Comparison of ENCODE assay signal across 8 cellular contexts in the genomic region with DNA sequence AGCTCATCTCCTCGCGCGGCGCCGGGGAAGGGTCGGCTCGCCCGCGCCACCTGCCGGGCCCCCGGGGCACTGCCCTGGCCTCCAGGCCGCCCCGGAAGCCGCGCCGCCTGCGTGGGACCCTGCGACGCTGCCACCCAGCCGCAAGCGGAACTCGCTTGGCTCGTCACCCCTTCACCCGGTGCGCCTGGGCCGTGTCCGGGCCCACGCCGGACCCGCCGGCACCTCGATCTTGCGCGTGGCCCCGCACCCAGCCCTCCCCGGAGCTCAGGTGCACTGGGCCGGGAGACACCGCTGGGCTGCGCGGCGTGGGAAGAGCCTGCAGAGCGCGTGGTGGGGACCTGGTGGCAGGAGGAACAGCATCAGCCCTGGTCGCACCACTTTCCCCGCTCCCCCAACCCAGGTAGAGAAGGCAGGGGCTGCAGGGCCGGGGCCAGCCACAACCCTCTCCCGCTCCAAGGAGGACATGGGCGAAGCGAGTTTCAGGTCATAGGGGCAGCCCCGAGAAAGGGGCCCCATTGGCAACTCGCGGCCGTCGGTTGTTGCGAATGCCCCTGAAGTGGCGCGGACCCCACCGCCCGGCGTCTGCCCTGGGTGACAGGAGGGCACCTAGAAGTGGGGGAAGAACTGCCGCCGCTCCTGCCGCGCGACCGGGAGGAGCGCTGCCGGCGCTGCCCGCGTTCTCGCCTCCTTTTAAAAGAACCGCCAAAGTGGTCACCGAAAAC. TPM values are rescaled to one million over a fixed set of nuclear protein-coding genes. Genes with fewer than 3 reads are reported as not detected.
A peak's percentile ranks its signal among the peaks of the same experiment; 100 is the strongest.
DNase-seq lines count a peak whose midpoint lies in the region; ATAC-seq and TF ChIP-seq lines count a peak whose summit lies in the region.

No MANE protein-coding gene starts in this region.

- TF ChIP-seq CTCF in Calu3 (IDR thresholded peaks at IDR 0.05; ENCODE audit: unreplicated experiment) = peak; percentile 70

- CTCF ChIA-PET in Calu3 (lab: Charles Lee) = interaction anchor here (0.5 to 2.6 kb wide), 22 partner anchors 9 to 375 kb away, joined by 3 to 32 read pairs (median 3); partner anchors contain the start of genes GGA3, GRB2, MRPS7 and NUP85

- peak; percentile 63 for ATAC-seq in GM21360 (IDR thresholded peaks at IDR 0.05; ENCODE audit: unreplicated experiment)

- no peaks in the 10 kb centered on the region for H3K9me3 Mint-ChIP-seq in Calu3 (ENCODE audit: low read depth, unreplicated experiment)

- H3K27me3 Mint-ChIP-seq in Calu3 (ENCODE audit: unreplicated experiment) = no peaks in the 10 kb centered on the region

- H3K27ac ChIP-seq in temporal lobe (ENCODE audit: low read depth, low read length) = peak overlapping the region; percentile 41

- DNase-seq in Calu3 (peak; percentile 92), HUDEP-2 (lab: John Stamatoyannopoulos, UW; ENCODE audit: unreplicated experiment in 76 of 76) (peak in 70 of 76 experiments; percentile 17 to 86 (median 66)), RPMI8226 (peak; percentile 91), activated gamma-delta T cell (lab: John Stamatoyannopoulos, UW) (peak; percentile 83), germinal center (ENCODE audit: low spot score) (peak; percentile 95), occipital lobe (lab: John Stamatoyannopoulos, UW) (peak; percentile 66)

- H3K27ac Mint-ChIP-seq in Calu3 (ENCODE audit: unreplicated experiment) = peak overlapping the region; percentile 73

- BruUV-seq in Calu3 (replicated peaks; lab: Mats Ljungman, UMichigan) = no TSS peak

- peaks cover 59% of the 10 kb centered on the region for H3K36me3 Mint-ChIP-seq in Calu3 (ENCODE audit: insufficient read depth, unreplicated experiment)

- peak overlapping the region; percentile 91 for H3K4me3 Mint-ChIP-seq in Calu3 (ENCODE audit: low read depth, unreplicated experiment)

- peaks cover 13% of the 10 kb centered on the region for H3K4me1 Mint-ChIP-seq in Calu3 (ENCODE audit: low read depth, unreplicated experiment)

- intact Hi-C loops in Calu3 (cut with micrococcal nuclease; ENCODE audit: unreplicated experiment) = no loop called here

RNA-seq across cellular contexts. Expression of gene MIF4GD, which starts 0.4 kb away (rescaled TPM):
- total RNA-seq in Calu3 (2022) (25.7 and 29.5 TPM in 2 replicates), occipital lobe (5.0 TPM), temporal lobe (8.1 TPM)

RNA-seq across cellular contexts. Expression of gene MRPS7, which starts 9.7 kb away (rescaled TPM):
- total RNA-seq in Calu3 (2022) (62.0 and 69.7 TPM in 2 replicates), occipital lobe (29.5 TPM), temporal lobe (29.3 TPM)

RNA-seq across cellular contexts. Expression of gene GGA3, which starts 10.0 kb away (rescaled TPM):
- total RNA-seq in Calu3 (2022) (63.1 and 64.4 TPM in 2 replicates), occipital lobe (17.6 TPM), temporal lobe (13.8 TPM)

RNA-seq across cellular contexts. Expression of gene SLC25A19, which starts 17.8 kb away (rescaled TPM):
- total RNA-seq in Calu3 (2022) (26.7 and 26.8 TPM in 2 replicates), occipital lobe (4.4 TPM), temporal lobe (4.7 TPM)

Comparison
In these comparisons a context has a peak if more than half of its experiments do, and no peak if none do; other contexts are left out.
1. Peak in every context shown above with its lines: DNase-seq, ATAC-seq and H3K27ac ChIP-seq.